1 cellular context compared by ENCODE assay signal in genomic region chr1:59967141-59967697, GRCh38.
TF ChIP-seq lines count a peak whose summit lies in the region.

No MANE protein-coding gene starts in this region.

TF ChIP-seq in K562, 482 proteins besides CTCF, POLR2A, EP300 and RAD21 (continued from another document and continues in another):
- peak; percentile 70; the same call in 1 of the 2 replicates for TF ChIP-seq SMARCA4 (IDR thresholded peaks at IDR 0.05)
- TF ChIP-seq RBM39 (optimal IDR thresholded peaks at IDR 0.05; ENCODE audit: low read depth, low read length), result no peak
- no peak for TF ChIP-seq ZNF830 (CRISPR knock-in tag; IDR thresholded peaks at IDR 0.05)
- TF ChIP-seq ZNF175 (CRISPR knock-in tag; IDR thresholded peaks at IDR 0.05; ENCODE audit: low read depth), result no peak
- TF ChIP-seq SNAPC5 (CRISPR knock-in tag; IDR thresholded peaks at IDR 0.05), result no peak
- TF ChIP-seq ETV1 (tag; conservative IDR thresholded peaks at IDR 0.05; ENCODE audit: low read depth), result no peak
- TF ChIP-seq PPARD (CRISPR knock-in tag; IDR thresholded peaks at IDR 0.05), result no peak
- TF ChIP-seq RFX7 (CRISPR knock-in tag; IDR thresholded peaks at IDR 0.05), result no peak
- TF ChIP-seq MYC (IDR thresholded peaks at IDR 0.05; ENCODE audit: low read depth, low read length), result no peak
- no peak for TF ChIP-seq MYC (CRISPR knock-in tag; IDR thresholded peaks at IDR 0.05; ENCODE audit: borderline replicate concordance, low read depth)
- no peak for TF ChIP-seq ADNP (tag; IDR thresholded peaks at IDR 0.05)
- no peak for TF ChIP-seq SAP30 (IDR thresholded peaks at IDR 0.05; ENCODE audit: borderline replicate concordance, insufficient read depth, low read depth, low read length, poor library complexity, severe bottlenecking)
- TF ChIP-seq RNF219 (CRISPR knock-in tag; IDR thresholded peaks at IDR 0.05), result no peak
- TF ChIP-seq E2F8 (IDR thresholded peaks at IDR 0.05; ENCODE audit: low read depth, partially characterized antibody), result no peak
- TF ChIP-seq GATAD2A (IDR thresholded peaks at IDR 0.05), result no peak
- no peak for TF ChIP-seq BCLAF1 (IDR thresholded peaks at IDR 0.05; ENCODE audit: borderline replicate concordance in 1 of 2, control insufficient read depth in 1 of 2, low read depth in 2 of 2, low read length in 1 of 2)
- no peak for TF ChIP-seq NFATC3 (IDR thresholded peaks at IDR 0.05)
- TF ChIP-seq ZNF696 (CRISPR knock-in tag; conservative IDR thresholded peaks at IDR 0.05), result no peak
- TF ChIP-seq JUNB (CRISPR knock-in tag; conservative IDR thresholded peaks at IDR 0.05), result no peak
- TF ChIP-seq ZNF431 (CRISPR knock-in tag; IDR thresholded peaks at IDR 0.05), result no peak
- TF ChIP-seq RBFOX2 (IDR thresholded peaks at IDR 0.05; ENCODE audit: low read depth, low read length), result no peak
- no peak for TF ChIP-seq POLR3G (IDR thresholded peaks at IDR 0.05; ENCODE audit: extremely low read depth, insufficient read length, insufficient replicate concordance)
- TF ChIP-seq AFF4 (CRISPR knock-in tag; IDR thresholded peaks at IDR 0.05), result no peak
- no peak for TF ChIP-seq ZNF263 (CRISPR knock-in tag; IDR thresholded peaks at IDR 0.05; ENCODE audit: borderline replicate concordance)
- no peak for TF ChIP-seq PYGO2 (tag; IDR thresholded peaks at IDR 0.05)
- TF ChIP-seq ZNF3 (CRISPR knock-in tag; IDR thresholded peaks at IDR 0.05), result no peak
- TF ChIP-seq HSF4 (CRISPR knock-in tag; IDR thresholded peaks at IDR 0.05; ENCODE audit: borderline replicate concordance), result no peak
- TF ChIP-seq GTF2A2 (tag; IDR thresholded peaks at IDR 0.05), result no peak
- TF ChIP-seq MITF (IDR thresholded peaks at IDR 0.05), result no peak
- TF ChIP-seq PBX2 (CRISPR knock-in tag; IDR thresholded peaks at IDR 0.05; ENCODE audit: low read depth), result no peak
- no peak for TF ChIP-seq PBX2 (tag; conservative IDR thresholded peaks at IDR 0.05; ENCODE audit: low read depth)
- TF ChIP-seq MCM2 (IDR thresholded peaks at IDR 0.05; ENCODE audit: low read depth), result no peak
- TF ChIP-seq CHAMP1 (IDR thresholded peaks at IDR 0.05), result peak; percentile 49; the same call in 1 of the 2 replicates
- TF ChIP-seq TCF7 (IDR thresholded peaks at IDR 0.05; ENCODE audit: borderline replicate concordance), result no peak
- no peak for TF ChIP-seq RBM17 (IDR thresholded peaks at IDR 0.05; ENCODE audit: borderline replicate concordance, low read depth, low read length)
- no peak for TF ChIP-seq ZNF436 (CRISPR knock-in tag; IDR thresholded peaks at IDR 0.05)
- no peak for TF ChIP-seq ZNF778 (CRISPR knock-in tag; IDR thresholded peaks at IDR 0.05)
- TF ChIP-seq MXD1 (CRISPR knock-in tag; IDR thresholded peaks at IDR 0.05; ENCODE audit: borderline replicate concordance, poor library complexity, severe bottlenecking), result no peak
- TF ChIP-seq PTTG1 (tag; IDR thresholded peaks at IDR 0.05; ENCODE audit: low read depth), result no peak
- no peak for TF ChIP-seq ZBTB17 (CRISPR knock-in tag; IDR thresholded peaks at IDR 0.05)
- TF ChIP-seq MECOM (CRISPR knock-in tag; IDR thresholded peaks at IDR 0.05), result no peak
- TF ChIP-seq KAT2B (IDR thresholded peaks at IDR 0.05; ENCODE audit: low read depth, low read length), result no peak
- no peak for TF ChIP-seq KAT7 (CRISPR knock-in tag; IDR thresholded peaks at IDR 0.05; ENCODE audit: borderline replicate concordance)
- no peak for TF ChIP-seq ZNF764 (CRISPR knock-in tag; IDR thresholded peaks at IDR 0.05; ENCODE audit: low read depth)
- no peak for TF ChIP-seq SNIP1 (IDR thresholded peaks at IDR 0.05; ENCODE audit: low read depth)
- TF ChIP-seq TCF15 (CRISPR knock-in tag; IDR thresholded peaks at IDR 0.05), result no peak
- no peak for TF ChIP-seq ZNF77 (CRISPR knock-in tag; IDR thresholded peaks at IDR 0.05)
- TF ChIP-seq ZKSCAN3 (CRISPR knock-in tag; IDR thresholded peaks at IDR 0.05), result no peak
- no peak for TF ChIP-seq ZBED1 (IDR thresholded peaks at IDR 0.05)
